Comparison of ENCODE assay signal across 1 cellular context in the genomic region with DNA sequence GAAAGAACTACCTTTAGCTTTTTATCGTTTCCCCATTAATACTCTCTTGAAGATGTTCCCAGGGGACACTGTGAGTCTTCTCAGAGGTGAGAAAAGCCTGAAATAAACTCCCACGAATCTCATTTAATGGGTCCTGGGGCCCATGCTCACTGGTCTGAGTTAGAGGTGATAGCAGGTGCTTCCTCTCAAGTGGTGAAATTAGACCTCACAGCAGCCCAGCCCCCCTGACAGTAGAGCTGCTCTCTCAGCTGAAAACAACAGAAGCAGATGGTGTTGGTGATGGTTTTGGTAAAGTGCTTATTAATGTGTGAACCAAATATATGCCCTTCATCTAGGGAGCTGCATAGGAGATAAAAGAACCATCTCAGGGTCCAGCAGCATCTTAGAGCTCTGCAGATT.
TF ChIP-seq lines count a peak whose summit lies in the region.

No MANE protein-coding gene starts in this region.

TF ChIP-seq in GM12878, 131 proteins besides CTCF, POLR2A, EP300 and RAD21 (continued from another document):
- TF ChIP-seq, protein P1, sequence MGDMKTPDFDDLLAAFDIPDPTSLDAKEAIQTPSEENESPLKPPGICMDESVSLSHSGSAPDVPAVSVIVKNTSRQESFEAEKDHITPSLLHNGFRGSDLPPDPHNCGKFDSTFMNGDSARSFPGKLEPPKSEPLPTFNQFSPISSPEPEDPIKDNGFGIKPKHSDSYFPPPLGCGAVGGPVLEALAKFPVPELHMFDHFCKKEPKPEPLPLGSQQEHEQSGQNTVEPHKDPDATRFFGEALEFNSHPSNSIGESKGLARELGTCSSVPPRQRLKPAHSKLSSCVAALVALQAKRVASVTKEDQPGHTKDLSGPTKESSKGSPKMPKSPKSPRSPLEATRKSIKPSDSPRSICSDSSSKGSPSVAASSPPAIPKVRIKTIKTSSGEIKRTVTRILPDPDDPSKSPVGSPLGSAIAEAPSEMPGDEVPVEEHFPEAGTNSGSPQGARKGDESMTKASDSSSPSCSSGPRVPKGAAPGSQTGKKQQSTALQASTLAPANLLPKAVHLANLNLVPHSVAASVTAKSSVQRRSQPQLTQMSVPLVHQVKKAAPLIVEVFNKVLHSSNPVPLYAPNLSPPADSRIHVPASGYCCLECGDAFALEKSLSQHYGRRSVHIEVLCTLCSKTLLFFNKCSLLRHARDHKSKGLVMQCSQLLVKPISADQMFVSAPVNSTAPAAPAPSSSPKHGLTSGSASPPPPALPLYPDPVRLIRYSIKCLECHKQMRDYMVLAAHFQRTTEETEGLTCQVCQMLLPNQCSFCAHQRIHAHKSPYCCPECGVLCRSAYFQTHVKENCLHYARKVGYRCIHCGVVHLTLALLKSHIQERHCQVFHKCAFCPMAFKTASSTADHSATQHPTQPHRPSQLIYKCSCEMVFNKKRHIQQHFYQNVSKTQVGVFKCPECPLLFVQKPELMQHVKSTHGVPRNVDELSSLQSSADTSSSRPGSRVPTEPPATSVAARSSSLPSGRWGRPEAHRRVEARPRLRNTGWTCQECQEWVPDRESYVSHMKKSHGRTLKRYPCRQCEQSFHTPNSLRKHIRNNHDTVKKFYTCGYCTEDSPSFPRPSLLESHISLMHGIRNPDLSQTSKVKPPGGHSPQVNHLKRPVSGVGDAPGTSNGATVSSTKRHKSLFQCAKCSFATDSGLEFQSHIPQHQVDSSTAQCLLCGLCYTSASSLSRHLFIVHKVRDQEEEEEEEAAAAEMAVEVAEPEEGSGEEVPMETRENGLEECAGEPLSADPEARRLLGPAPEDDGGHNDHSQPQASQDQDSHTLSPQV (IDR thresholded peaks at IDR 0.05): no peak
- peak; percentile 70; the same call in 1 of the 2 replicates for TF ChIP-seq CHD2 (IDR thresholded peaks at IDR 0.05; ENCODE audit: borderline replicate concordance, low read depth, low read length)
- TF ChIP-seq, protein P2, sequence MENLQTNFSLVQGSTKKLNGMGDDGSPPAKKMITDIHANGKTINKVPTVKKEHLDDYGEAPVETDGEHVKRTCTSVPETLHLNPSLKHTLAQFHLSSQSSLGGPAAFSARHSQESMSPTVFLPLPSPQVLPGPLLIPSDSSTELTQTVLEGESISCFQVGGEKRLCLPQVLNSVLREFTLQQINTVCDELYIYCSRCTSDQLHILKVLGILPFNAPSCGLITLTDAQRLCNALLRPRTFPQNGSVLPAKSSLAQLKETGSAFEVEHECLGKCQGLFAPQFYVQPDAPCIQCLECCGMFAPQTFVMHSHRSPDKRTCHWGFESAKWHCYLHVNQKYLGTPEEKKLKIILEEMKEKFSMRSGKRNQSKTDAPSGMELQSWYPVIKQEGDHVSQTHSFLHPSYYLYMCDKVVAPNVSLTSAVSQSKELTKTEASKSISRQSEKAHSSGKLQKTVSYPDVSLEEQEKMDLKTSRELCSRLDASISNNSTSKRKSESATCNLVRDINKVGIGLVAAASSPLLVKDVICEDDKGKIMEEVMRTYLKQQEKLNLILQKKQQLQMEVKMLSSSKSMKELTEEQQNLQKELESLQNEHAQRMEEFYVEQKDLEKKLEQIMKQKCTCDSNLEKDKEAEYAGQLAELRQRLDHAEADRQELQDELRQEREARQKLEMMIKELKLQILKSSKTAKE (IDR thresholded peaks at IDR 0.05; ENCODE audit: low read depth, poor library complexity, severe bottlenecking): no peak
- TF ChIP-seq PAX5 (IDR thresholded peaks at IDR 0.05; ENCODE audit: borderline replicate concordance, low read depth, low read length): 0 out of 2 replicates have a peak, but pooled peaks have one; percentile 55
- TF ChIP-seq CBX5 (IDR thresholded peaks at IDR 0.05; ENCODE audit: low read depth): no peak
- TF ChIP-seq ZNF207 (IDR thresholded peaks at IDR 0.05; ENCODE audit: borderline replicate concordance): no peak
- TF ChIP-seq PML (IDR thresholded peaks at IDR 0.05; ENCODE audit: low read length): no peak
- TF ChIP-seq SMC3 (IDR thresholded peaks at IDR 0.05; ENCODE audit: borderline replicate concordance, low read length): peak; percentile 23; the same call in 1 of the 2 replicates
- TF ChIP-seq MEF2B (IDR thresholded peaks at IDR 0.05; ENCODE audit: partially characterized antibody, poor library complexity, severe bottlenecking): peak; percentile 98
- TF ChIP-seq CHD1 (IDR thresholded peaks at IDR 0.05; ENCODE audit: low read depth, low read length): no peak
- no peak for TF ChIP-seq ZNF274 (IDR thresholded peaks at IDR 0.05; ENCODE audit: insufficient read depth, insufficient read length)
- TF ChIP-seq FOXK2 (IDR thresholded peaks at IDR 0.05): no peak
- peak; percentile 88 for TF ChIP-seq GATAD2B (conservative IDR thresholded peaks at IDR 0.05; ENCODE audit: low read depth)
- TF ChIP-seq ATF2 (IDR thresholded peaks at IDR 0.05; ENCODE audit: low read length): peak; percentile 69; the same call in 1 of the 2 replicates
- no peak for TF ChIP-seq IRF3 (IDR thresholded peaks at IDR 0.05)
- no peak for TF ChIP-seq RUNX3 (IDR thresholded peaks at IDR 0.05; ENCODE audit: low read length)
- 0 out of 2 replicates have a peak, but pooled peaks have one; percentile 12 for TF ChIP-seq ATF7 (IDR thresholded peaks at IDR 0.05; ENCODE audit: low read depth)
- TF ChIP-seq SP1 (IDR thresholded peaks at IDR 0.05; ENCODE audit: low read depth, low read length): no peak
- no peak for TF ChIP-seq JUND (IDR thresholded peaks at IDR 0.05; ENCODE audit: low read depth, low read length)
- peak; percentile 38 to 48; a peak in 2 of 4 replicates for TF ChIP-seq BHLHE40 (IDR thresholded peaks at IDR 0.05; ENCODE audit: borderline replicate concordance in 1 of 2, low read depth in 2 of 2, low read length in 1 of 2)
- no peak for TF ChIP-seq RCOR1 (conservative IDR thresholded peaks at IDR 0.05; ENCODE audit: low read depth, low read length)
- TF ChIP-seq, protein P3, sequence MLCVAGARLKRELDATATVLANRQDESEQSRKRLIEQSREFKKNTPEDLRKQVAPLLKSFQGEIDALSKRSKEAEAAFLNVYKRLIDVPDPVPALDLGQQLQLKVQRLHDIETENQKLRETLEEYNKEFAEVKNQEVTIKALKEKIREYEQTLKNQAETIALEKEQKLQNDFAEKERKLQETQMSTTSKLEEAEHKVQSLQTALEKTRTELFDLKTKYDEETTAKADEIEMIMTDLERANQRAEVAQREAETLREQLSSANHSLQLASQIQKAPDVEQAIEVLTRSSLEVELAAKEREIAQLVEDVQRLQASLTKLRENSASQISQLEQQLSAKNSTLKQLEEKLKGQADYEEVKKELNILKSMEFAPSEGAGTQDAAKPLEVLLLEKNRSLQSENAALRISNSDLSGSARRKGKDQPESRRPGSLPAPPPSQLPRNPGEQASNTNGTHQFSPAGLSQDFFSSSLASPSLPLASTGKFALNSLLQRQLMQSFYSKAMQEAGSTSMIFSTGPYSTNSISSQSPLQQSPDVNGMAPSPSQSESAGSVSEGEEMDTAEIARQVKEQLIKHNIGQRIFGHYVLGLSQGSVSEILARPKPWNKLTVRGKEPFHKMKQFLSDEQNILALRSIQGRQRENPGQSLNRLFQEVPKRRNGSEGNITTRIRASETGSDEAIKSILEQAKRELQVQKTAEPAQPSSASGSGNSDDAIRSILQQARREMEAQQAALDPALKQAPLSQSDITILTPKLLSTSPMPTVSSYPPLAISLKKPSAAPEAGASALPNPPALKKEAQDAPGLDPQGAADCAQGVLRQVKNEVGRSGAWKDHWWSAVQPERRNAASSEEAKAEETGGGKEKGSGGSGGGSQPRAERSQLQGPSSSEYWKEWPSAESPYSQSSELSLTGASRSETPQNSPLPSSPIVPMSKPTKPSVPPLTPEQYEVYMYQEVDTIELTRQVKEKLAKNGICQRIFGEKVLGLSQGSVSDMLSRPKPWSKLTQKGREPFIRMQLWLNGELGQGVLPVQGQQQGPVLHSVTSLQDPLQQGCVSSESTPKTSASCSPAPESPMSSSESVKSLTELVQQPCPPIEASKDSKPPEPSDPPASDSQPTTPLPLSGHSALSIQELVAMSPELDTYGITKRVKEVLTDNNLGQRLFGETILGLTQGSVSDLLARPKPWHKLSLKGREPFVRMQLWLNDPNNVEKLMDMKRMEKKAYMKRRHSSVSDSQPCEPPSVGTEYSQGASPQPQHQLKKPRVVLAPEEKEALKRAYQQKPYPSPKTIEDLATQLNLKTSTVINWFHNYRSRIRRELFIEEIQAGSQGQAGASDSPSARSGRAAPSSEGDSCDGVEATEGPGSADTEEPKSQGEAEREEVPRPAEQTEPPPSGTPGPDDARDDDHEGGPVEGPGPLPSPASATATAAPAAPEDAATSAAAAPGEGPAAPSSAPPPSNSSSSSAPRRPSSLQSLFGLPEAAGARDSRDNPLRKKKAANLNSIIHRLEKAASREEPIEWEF (IDR thresholded peaks at IDR 0.05; ENCODE audit: insufficient replicate concordance, low read depth, low read length): peak; percentile 94
- TF ChIP-seq PAX8 (IDR thresholded peaks at IDR 0.05): no peak
- TF ChIP-seq BCL11A (IDR thresholded peaks at IDR 0.05; ENCODE audit: low read depth, low read length): no peak
- TF ChIP-seq, protein P4, sequence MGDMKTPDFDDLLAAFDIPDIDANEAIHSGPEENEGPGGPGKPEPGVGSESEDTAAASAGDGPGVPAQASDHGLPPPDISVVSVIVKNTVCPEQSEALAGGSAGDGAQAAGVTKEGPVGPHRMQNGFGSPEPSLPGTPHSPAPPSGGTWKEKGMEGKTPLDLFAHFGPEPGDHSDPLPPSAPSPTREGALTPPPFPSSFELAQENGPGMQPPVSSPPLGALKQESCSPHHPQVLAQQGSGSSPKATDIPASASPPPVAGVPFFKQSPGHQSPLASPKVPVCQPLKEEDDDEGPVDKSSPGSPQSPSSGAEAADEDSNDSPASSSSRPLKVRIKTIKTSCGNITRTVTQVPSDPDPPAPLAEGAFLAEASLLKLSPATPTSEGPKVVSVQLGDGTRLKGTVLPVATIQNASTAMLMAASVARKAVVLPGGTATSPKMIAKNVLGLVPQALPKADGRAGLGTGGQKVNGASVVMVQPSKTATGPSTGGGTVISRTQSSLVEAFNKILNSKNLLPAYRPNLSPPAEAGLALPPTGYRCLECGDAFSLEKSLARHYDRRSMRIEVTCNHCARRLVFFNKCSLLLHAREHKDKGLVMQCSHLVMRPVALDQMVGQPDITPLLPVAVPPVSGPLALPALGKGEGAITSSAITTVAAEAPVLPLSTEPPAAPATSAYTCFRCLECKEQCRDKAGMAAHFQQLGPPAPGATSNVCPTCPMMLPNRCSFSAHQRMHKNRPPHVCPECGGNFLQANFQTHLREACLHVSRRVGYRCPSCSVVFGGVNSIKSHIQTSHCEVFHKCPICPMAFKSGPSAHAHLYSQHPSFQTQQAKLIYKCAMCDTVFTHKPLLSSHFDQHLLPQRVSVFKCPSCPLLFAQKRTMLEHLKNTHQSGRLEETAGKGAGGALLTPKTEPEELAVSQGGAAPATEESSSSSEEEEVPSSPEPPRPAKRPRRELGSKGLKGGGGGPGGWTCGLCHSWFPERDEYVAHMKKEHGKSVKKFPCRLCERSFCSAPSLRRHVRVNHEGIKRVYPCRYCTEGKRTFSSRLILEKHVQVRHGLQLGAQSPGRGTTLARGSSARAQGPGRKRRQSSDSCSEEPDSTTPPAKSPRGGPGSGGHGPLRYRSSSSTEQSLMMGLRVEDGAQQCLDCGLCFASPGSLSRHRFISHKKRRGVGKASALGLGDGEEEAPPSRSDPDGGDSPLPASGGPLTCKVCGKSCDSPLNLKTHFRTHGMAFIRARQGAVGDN (IDR thresholded peaks at IDR 0.05): peak; percentile 38
- TF ChIP-seq YY1 (IDR thresholded peaks at IDR 0.05; ENCODE audit: low read depth, low read length): 0 out of 2 replicates have a peak, but pooled peaks have one; percentile 6
- TF ChIP-seq CEBPB (IDR thresholded peaks at IDR 0.05; ENCODE audit: borderline replicate concordance in 1 of 2, low read depth in 2 of 2, low read length in 2 of 2): no peak
- 0 out of 2 replicates have a peak, but pooled peaks have one; percentile 9 for TF ChIP-seq RAD51 (IDR thresholded peaks at IDR 0.05)
- TF ChIP-seq TCF12 (IDR thresholded peaks at IDR 0.05; ENCODE audit: low read depth, low read length): peak; percentile 95
- no peak for TF ChIP-seq SRF (IDR thresholded peaks at IDR 0.05; ENCODE audit: low read depth in 2 of 2, low read length in 2 of 2)
- no peak for TF ChIP-seq NFYA (IDR thresholded peaks at IDR 0.05; ENCODE audit: borderline replicate concordance, low read depth, low read length)
- no peak for TF ChIP-seq TAF1 (IDR thresholded peaks at IDR 0.05; ENCODE audit: borderline replicate concordance, low read depth, low read length)
- peak; percentile 79 for TF ChIP-seq MTA2 (IDR thresholded peaks at IDR 0.05; ENCODE audit: low read depth)
- TF ChIP-seq WRNIP1 (IDR thresholded peaks at IDR 0.05; ENCODE audit: borderline replicate concordance, low read depth, low read length): no peak
- peak; percentile 78; the same call in 1 of the 2 replicates for TF ChIP-seq TCF3 (IDR thresholded peaks at IDR 0.05; ENCODE audit: borderline replicate concordance, insufficient read depth, low read depth, low read length)
- TF ChIP-seq HDAC2 (IDR thresholded peaks at IDR 0.05): no peak
- TF ChIP-seq ASH2L (IDR thresholded peaks at IDR 0.05; ENCODE audit: borderline replicate concordance, low read depth): no peak
- no peak for TF ChIP-seq HDGF (IDR thresholded peaks at IDR 0.05)
- no peak for TF ChIP-seq RFX5 (IDR thresholded peaks at IDR 0.05; ENCODE audit: low read depth, low read length)
- no peak for TF ChIP-seq ZNF24 (IDR thresholded peaks at IDR 0.05)
- TF ChIP-seq BRCA1 (IDR thresholded peaks at IDR 0.05; ENCODE audit: low read depth, low read length): no peak
